Comparison of ENCODE assay signal across 24 cellular contexts in the genomic region with DNA sequence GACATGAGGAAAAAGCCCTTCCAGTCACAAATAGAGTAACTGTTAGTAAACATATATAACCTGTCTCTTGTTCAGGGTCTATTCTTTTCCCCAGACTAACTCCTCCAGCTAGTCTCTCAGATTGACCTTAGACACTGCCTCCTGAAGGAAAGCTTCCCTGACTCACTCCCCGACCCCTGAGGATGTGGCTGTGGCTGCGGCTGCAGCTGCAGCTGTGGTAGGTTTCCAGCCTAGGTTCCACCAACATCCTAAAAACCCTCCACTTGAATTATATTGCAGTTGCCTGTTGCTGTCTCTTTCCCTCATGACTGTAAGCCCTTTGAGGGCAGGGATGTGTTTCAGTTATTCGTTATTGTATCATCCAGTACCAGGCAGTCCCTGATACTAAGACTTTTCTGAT.
"Had no signal": no experiment of that assay in that cellular context is flagged by ENCODE, and none has a peak within 500 bp of the region (broad histone marks: within the 10 kb centered on the region; RNA-seq: fewer than 3 reads in every experiment).

No MANE protein-coding gene starts in this region.

- H3K4me2 ChIP-seq: KMS-11 had no signal

- ATAC-seq: K562 had no signal

- H3K27me3 ChIP-seq: SJSA1 had no signal

- H3K4me3 ChIP-seq: K562, SJSA1, SK-N-MC had no signal

- H3K4me3 Mint-ChIP-seq: IgD-negative memory B cell had no signal

- H3K4me1 ChIP-seq: SJSA1 had no signal

- H3K36me3 Mint-ChIP-seq: IgD-negative memory B cell had no signal

- H3K9ac ChIP-seq: KMS-11 had no signal

- FAIRE-seq: HTR-8/SVneo, K562, RCC 7860 had no signal

- H3K27ac ChIP-seq: KMS-11, SJSA1, SK-N-MC had no signal

- DNase-seq: Kasumi-1, NCI-H1092, NCI-H1105 treated with DMSO at 0.1 percent for 48 hours, NCI-H1417 treated with DMSO at 0.1 percent for 48 hours, NCI-H146, NCI-H1694 treated with DMSO at 0.1 percent for 48 hours, NCI-H1930, NCI-H2081 treated with DMSO at 0.1 percent for 48 hours, NCI-H2171, NCI-H226, NCI-H446, NCI-H510A, NCI-H69, NCI-H774, Right ventricle myocardium superior, RPMI8226, SIG-M5 had no signal

- H3K36me3 ChIP-seq: SJSA1 had no signal

- H3K27ac Mint-ChIP-seq: IgD-negative memory B cell had no signal

- H3K9me3 ChIP-seq: SJSA1 had no signal
